20 cellular contexts compared by ENCODE assay signal in genomic region chr10:59825932-59826331, GRCh38.
"Had no signal": no experiment of that assay in that cellular context is flagged by ENCODE, and none has a peak within 500 bp of the region (broad histone marks: within the 10 kb centered on the region; RNA-seq: fewer than 3 reads in every experiment).

No MANE protein-coding gene starts in this region.

- H3K4me3 Mint-ChIP-seq: activated CD4-positive, alpha-beta memory T cell treated with anti-CD3 and anti-CD28 coated beads, Interleukin-2, amount 10 ng/mL, durations not matched to agents 7 days and 5 days; activated CD4-positive, alpha-beta T cell treated with anti-CD3 and anti-CD28 coated beads for 36 hours; activated naive CD4-positive, alpha-beta T cell treated with anti-CD3 and anti-CD28 coated beads, Interleukin-2, amount 10 ng/mL, durations not matched to agents 7 days and 5 days; activated T-cell treated with anti-CD3 and anti-CD28 coated beads, Interleukin-2, amount 50 U/mL, for 4 hours; nephron progenitor cell; T-helper 2 cell treated with Interferon-gamma antibody and Interleukin-4, amounts not matched to agents 5 μg/mL and 100 μg/mL, for 36 hours had no signal

- H3K27me3 ChIP-seq: ascending aorta, dorsolateral prefrontal cortex, tibial nerve, vagina had no signal

- DNase-seq: activated CD4-positive, alpha-beta memory T cell treated with anti-CD3 and anti-CD28 coated beads, Interleukin-2, amount 10 ng/mL, durations not matched to agents 7 days and 5 days; activated CD4-positive, alpha-beta T cell treated with anti-CD3 and anti-CD28 coated beads for 36 hours; activated effector memory CD4-positive, alpha-beta T cell treated with Interleukin-2 at 50 U/mL for 16 hours; activated naive CD4-positive, alpha-beta T cell treated with anti-CD3 and anti-CD28 coated beads, Interleukin-2, amount 10 ng/mL, durations not matched to agents 7 days and 5 days; activated T-cell treated with anti-CD3 and anti-CD28 coated beads, Interleukin-2, amount 50 U/mL, for 4 hours; dorsolateral prefrontal cortex; hippocampal formation; islet precursor cell; nephron progenitor cell; occipital lobe; SK-N-SH; stimulated activated CD4-positive, alpha-beta T cell treated with anti-CD3 and anti-CD28 coated beads, Interleukin-2, amount 100 ng/mL, for 24 hours; stimulated activated naive CD8-positive, alpha-beta T cell treated with anti-CD3 and anti-CD28 coated beads, Interleukin-15, Interleukin-2, amounts not matched to agents 100 U/mL and 50 U/mL, for 24 hours had no signal

- H3K9ac ChIP-seq: SK-N-SH had no signal

- H3K27me3 Mint-ChIP-seq: activated CD4-positive, alpha-beta memory T cell treated with anti-CD3 and anti-CD28 coated beads, Interleukin-2, amount 10 ng/mL, durations not matched to agents 7 days and 5 days; activated CD4-positive, alpha-beta T cell treated with anti-CD3 and anti-CD28 coated beads for 36 hours; activated naive CD4-positive, alpha-beta T cell treated with anti-CD3 and anti-CD28 coated beads, Interleukin-2, amount 10 ng/mL, durations not matched to agents 7 days and 5 days had no signal

- H3K36me3 ChIP-seq: ascending aorta had no signal

- H3K4me3 ChIP-seq: ascending aorta, dorsolateral prefrontal cortex, tibial nerve, vagina had no signal

- H3K4me1 Mint-ChIP-seq: activated naive CD4-positive, alpha-beta T cell treated with anti-CD3 and anti-CD28 coated beads, Interleukin-2, amount 10 ng/mL, durations not matched to agents 7 days and 5 days; nephron progenitor cell had no signal

- H3K27ac Mint-ChIP-seq: activated CD4-positive, alpha-beta memory T cell treated with anti-CD3 and anti-CD28 coated beads, Interleukin-2, amount 10 ng/mL, durations not matched to agents 7 days and 5 days; activated CD4-positive, alpha-beta T cell treated with anti-CD3 and anti-CD28 coated beads for 36 hours; activated naive CD4-positive, alpha-beta T cell treated with anti-CD3 and anti-CD28 coated beads, Interleukin-2, amount 10 ng/mL, durations not matched to agents 7 days and 5 days; nephron progenitor cell; T-helper 2 cell treated with Interferon-gamma antibody and Interleukin-4, amounts not matched to agents 5 μg/mL and 100 μg/mL, for 36 hours had no signal

- H3K9me3 ChIP-seq: ascending aorta, SK-N-SH, tibial nerve, vagina had no signal

- H3K4me2 ChIP-seq: SK-N-SH had no signal

- ATAC-seq: activated CD4-positive, alpha-beta T cell treated with anti-CD3 and anti-CD28 coated beads for 36 hours; activated T-cell treated with anti-CD3 and anti-CD28 coated beads, Interleukin-2, amount 50 U/mL, for 4 hours; stimulated activated naive CD8-positive, alpha-beta T cell treated with anti-CD3 and anti-CD28 coated beads, Interleukin-15, Interleukin-2, amounts not matched to agents 100 U/mL and 50 U/mL, for 24 hours had no signal

- H3K9me2 ChIP-seq: SK-N-SH had no signal

- FAIRE-seq: bronchial epithelial cell, TTC549 had no signal

- H3K27ac ChIP-seq: ascending aorta, dorsolateral prefrontal cortex, epithelial cell of prostate, tibial nerve, vagina had no signal

- H3K9me3 Mint-ChIP-seq: activated T-cell treated with anti-CD3 and anti-CD28 coated beads, Interleukin-2, amount 50 U/mL, for 4 hours had no signal
